ENCODE assay signal across 4 cellular contexts in genomic region chr22:24248611-24249010, GRCh38. TPM values are rescaled to one million over a fixed set of nuclear protein-coding genes. Genes with fewer than 3 reads are reported as not detected.
"Had no signal": no experiment of that assay in that cellular context is flagged by ENCODE, and none has a peak within 500 bp of the region (broad histone marks: within the 10 kb centered on the region; RNA-seq: fewer than 3 reads in every experiment).

No MANE protein-coding gene starts in this region.

RNA-seq across cellular contexts. Expression of gene GGT5, which starts 3.7 kb away (rescaled TPM):
- total RNA-seq: activated naive CD4-positive, alpha-beta T cell treated with anti-CD3 and anti-CD28 coated beads for 36 hours; activated naive CD8-positive, alpha-beta T cell treated with anti-CD3 and anti-CD28 coated beads for 36 hours; activated T-helper 1 cell treated with anti-CD3 and anti-CD28 coated beads, Interleukin-12 subunit alpha, Interleukin-12 subunit beta, Interleukin-2, Interleukin-4 antibody, amounts not matched to agents 30 ng/mL and 10 ng/mL and 1 ng/mL, durations not matched to agents 14 hours and 24 hours and 36 hours; bronchial epithelial cell had no signal
